Comparison of ENCODE assay signal across 27 cellular contexts in genomic region chr7:3859436-3859835, GRCh38.
"Had no signal": no experiment of that assay in that cellular context is flagged by ENCODE, and none has a peak within 500 bp of the region (broad histone marks: within the 10 kb centered on the region; RNA-seq: fewer than 3 reads in every experiment).

No MANE protein-coding gene starts in this region.

- ATAC-seq: activated CD4-positive, alpha-beta T cell treated with anti-CD3 and anti-CD28 coated beads for 36 hours; activated CD8-positive, alpha-beta memory T cell treated with anti-CD3 and anti-CD28 coated beads, Interleukin-2, amount 10 ng/mL, durations not matched to agents 7 days and 5 days; activated CD8-positive, alpha-beta T cell treated with anti-CD3 and anti-CD28 coated beads, Interleukin-2, amount 10 ng/mL, durations not matched to agents 7 days and 5 days; activated naive CD4-positive, alpha-beta T cell treated with anti-CD3 and anti-CD28 coated beads, Interleukin-2, amount 50 U/mL, for 72 hours; activated T-cell treated with anti-CD3 and anti-CD28 coated beads, Interleukin-2, amount 50 U/mL, for 72 hours; body of pancreas; esophagus mucosa; heart left ventricle had no signal

- H3K27me3 Mint-ChIP-seq: activated naive CD4-positive, alpha-beta T cell treated with anti-CD3 and anti-CD28 coated beads, Interleukin-2, amount 10 ng/mL, durations not matched to agents 7 days and 5 days had no signal

- H3K27ac ChIP-seq: body of pancreas, colonic mucosa, heart left ventricle had no signal

- H3K4me3 Mint-ChIP-seq: activated CD4-positive, alpha-beta memory T cell treated with anti-CD3 and anti-CD28 coated beads for 36 hours; activated CD4-positive, alpha-beta T cell treated with anti-CD3 and anti-CD28 coated beads for 36 hours; activated CD4-positive, alpha-beta T cell treated with anti-CD3 and anti-CD28 coated beads, Interleukin-2, amount 10 ng/mL, durations not matched to agents 24 days and 14 days; activated CD8-positive, alpha-beta memory T cell treated with anti-CD3 and anti-CD28 coated beads, Interleukin-2, amount 10 ng/mL, durations not matched to agents 7 days and 5 days; activated CD8-positive, alpha-beta T cell treated with anti-CD3 and anti-CD28 coated beads, Interleukin-2, amount 10 ng/mL, durations not matched to agents 7 days and 5 days; activated naive CD4-positive, alpha-beta T cell treated with anti-CD3 and anti-CD28 coated beads, Interleukin-2, amount 10 ng/mL, durations not matched to agents 7 days and 5 days; activated naive CD8-positive, alpha-beta T cell treated with anti-CD3 and anti-CD28 coated beads, Interleukin-2, amount 10 ng/mL, durations not matched to agents 7 days and 5 days; activated T-cell treated with anti-CD3 and anti-CD28 coated beads, Interleukin-2, amount 50 U/mL, for 72 hours; endodermal cell had no signal

- H3K4me3 ChIP-seq: body of pancreas, colonic mucosa, heart left ventricle had no signal

- DNase-seq: activated CD4-positive, alpha-beta memory T cell treated with anti-CD3 and anti-CD28 coated beads for 36 hours; activated CD4-positive, alpha-beta T cell treated with anti-CD3 and anti-CD28 coated beads for 36 hours; activated CD4-positive, alpha-beta T cell treated with anti-CD3 and anti-CD28 coated beads, Interleukin-2, amount 10 ng/mL, durations not matched to agents 24 days and 14 days; activated CD4-positive, CD25-positive, alpha-beta regulatory T cell; activated CD4-positive, CD25-positive, alpha-beta regulatory T cell treated with anti-CD3 and anti-CD28 coated beads, Interleukin-2, amount 50 U/mL, for 72 hours; activated CD8-positive, alpha-beta memory T cell treated with anti-CD3 and anti-CD28 coated beads, Interleukin-2, amount 10 ng/mL, durations not matched to agents 7 days and 5 days; activated CD8-positive, alpha-beta memory T cell treated with anti-CD3 and anti-CD28 coated beads, Interleukin-2, amount 50 U/mL, for 4 hours; activated CD8-positive, alpha-beta T cell treated with anti-CD3 and anti-CD28 coated beads, Interleukin-2, amount 10 ng/mL, durations not matched to agents 7 days and 5 days; activated gamma-delta T cell; activated naive CD4-positive, alpha-beta T cell; activated naive CD4-positive, alpha-beta T cell treated with anti-CD3 and anti-CD28 coated beads, Interleukin-2, amount 10 ng/mL, durations not matched to agents 7 days and 5 days; activated naive CD8-positive, alpha-beta T cell treated with anti-CD3 and anti-CD28 coated beads, Interleukin-2, amount 10 ng/mL, durations not matched to agents 7 days and 5 days; activated T-cell treated with anti-CD3 and anti-CD28 coated beads, Interleukin-2, amount 50 U/mL, for 1 hour; activated T-cell treated with anti-CD3 and anti-CD28 coated beads, Interleukin-2, amount 50 U/mL, for 72 hours; amniotic stem cell; anterior cingulate cortex; body of pancreas; caudate nucleus; cerebellar nuclear complex; colonic mucosa; effector memory CD4-positive, alpha-beta T cell; endodermal cell; foreskin fibroblast; heart left ventricle; T-helper 2 cell had no signal

- H3K9me3 Mint-ChIP-seq: activated CD4-positive, alpha-beta memory T cell treated with anti-CD3 and anti-CD28 coated beads for 36 hours; activated CD4-positive, alpha-beta T cell treated with anti-CD3 and anti-CD28 coated beads, Interleukin-2, amount 10 ng/mL, durations not matched to agents 24 days and 14 days; activated naive CD4-positive, alpha-beta T cell treated with anti-CD3 and anti-CD28 coated beads, Interleukin-2, amount 10 ng/mL, durations not matched to agents 7 days and 5 days; activated naive CD4-positive, alpha-beta T cell treated with anti-CD3 and anti-CD28 coated beads, Interleukin-2, amount 50 U/mL, for 72 hours; endodermal cell had no signal

- H3K27me3 ChIP-seq: body of pancreas, colonic mucosa, heart left ventricle had no signal

- H3K4me1 Mint-ChIP-seq: activated CD8-positive, alpha-beta memory T cell treated with anti-CD3 and anti-CD28 coated beads, Interleukin-2, amount 10 ng/mL, durations not matched to agents 7 days and 5 days; activated naive CD4-positive, alpha-beta T cell treated with anti-CD3 and anti-CD28 coated beads, Interleukin-2, amount 10 ng/mL, durations not matched to agents 7 days and 5 days; activated naive CD8-positive, alpha-beta T cell treated with anti-CD3 and anti-CD28 coated beads, Interleukin-2, amount 10 ng/mL, durations not matched to agents 7 days and 5 days had no signal

- H3K36me3 Mint-ChIP-seq: activated CD4-positive, alpha-beta memory T cell treated with anti-CD3 and anti-CD28 coated beads for 36 hours; activated CD8-positive, alpha-beta memory T cell treated with anti-CD3 and anti-CD28 coated beads, Interleukin-2, amount 10 ng/mL, durations not matched to agents 7 days and 5 days; activated naive CD4-positive, alpha-beta T cell treated with anti-CD3 and anti-CD28 coated beads, Interleukin-2, amount 10 ng/mL, durations not matched to agents 7 days and 5 days; activated naive CD4-positive, alpha-beta T cell treated with anti-CD3 and anti-CD28 coated beads, Interleukin-2, amount 50 U/mL, for 72 hours; activated naive CD8-positive, alpha-beta T cell treated with anti-CD3 and anti-CD28 coated beads, Interleukin-2, amount 10 ng/mL, durations not matched to agents 7 days and 5 days had no signal

- H3K27ac Mint-ChIP-seq: activated CD4-positive, alpha-beta memory T cell treated with anti-CD3 and anti-CD28 coated beads for 36 hours; activated CD4-positive, alpha-beta T cell treated with anti-CD3 and anti-CD28 coated beads for 36 hours; activated CD4-positive, alpha-beta T cell treated with anti-CD3 and anti-CD28 coated beads, Interleukin-2, amount 10 ng/mL, durations not matched to agents 24 days and 14 days; activated CD8-positive, alpha-beta memory T cell treated with anti-CD3 and anti-CD28 coated beads, Interleukin-2, amount 10 ng/mL, durations not matched to agents 7 days and 5 days; activated CD8-positive, alpha-beta T cell treated with anti-CD3 and anti-CD28 coated beads, Interleukin-2, amount 10 ng/mL, durations not matched to agents 7 days and 5 days; activated naive CD4-positive, alpha-beta T cell treated with anti-CD3 and anti-CD28 coated beads, Interleukin-2, amount 10 ng/mL, durations not matched to agents 7 days and 5 days; activated naive CD4-positive, alpha-beta T cell treated with anti-CD3 and anti-CD28 coated beads, Interleukin-2, amount 50 U/mL, for 72 hours; activated naive CD8-positive, alpha-beta T cell treated with anti-CD3 and anti-CD28 coated beads, Interleukin-2, amount 10 ng/mL, durations not matched to agents 7 days and 5 days; activated T-cell treated with anti-CD3 and anti-CD28 coated beads, Interleukin-2, amount 50 U/mL, for 72 hours; endodermal cell had no signal
